8 cellular contexts compared by ENCODE assay signal in genomic region chr16:70430667-70431536, GRCh38. TPM values are rescaled to one million over a fixed set of nuclear protein-coding genes. Genes with fewer than 3 reads are reported as not detected.
DNase-seq lines count a peak whose midpoint lies in the region; ATAC-seq and TF ChIP-seq lines count a peak whose summit lies in the region.

No MANE protein-coding gene starts in this region.

- H3K27ac ChIP-seq in heart right ventricle = peak overlapping the region in 9 of 10 donors; percentile 60 to 97 (median 78)
- H3K27ac ChIP-seq in breast epithelium = peak overlapping the region; percentile 56 to 81

- peak overlapping the region; percentile 96 for H3K27ac Mint-ChIP-seq in T-helper 1 cell treated with Interleukin-12 subunit alpha and Interleukin-12 subunit beta and Interleukin-4 antibody, amounts not matched to agents 30 μg/mL and 1 μg/mL, for 36 hours
- H3K27ac Mint-ChIP-seq in naive B cell = peak overlapping the region; percentile 98 to 99 (median 99)

- peak overlapping the region; percentile 61 for H3K4me3 Mint-ChIP-seq in T-helper 1 cell treated with Interleukin-12 subunit alpha and Interleukin-12 subunit beta and Interleukin-4 antibody, amounts not matched to agents 30 μg/mL and 1 μg/mL, for 36 hours
- peak overlapping the region; percentile 35 to 91 (median 75) for H3K4me3 Mint-ChIP-seq in naive B cell

- peaks cover 20% of the 10 kb centered on the region for H3K36me3 Mint-ChIP-seq in T-helper 1 cell treated with Interleukin-12 subunit alpha and Interleukin-12 subunit beta and Interleukin-4 antibody, amounts not matched to agents 30 μg/mL and 1 μg/mL, for 36 hours (ENCODE audit: low read depth)
- no peaks in the 10 kb centered on the region for H3K36me3 Mint-ChIP-seq in naive B cell

- H3K4me3 ChIP-seq in heart right ventricle = peak overlapping the region in 1 of 10 donors; percentile 24
- H3K4me3 ChIP-seq in breast epithelium = peak overlapping the region in 1 of 3 donors; percentile 5

- H3K4me1 ChIP-seq in heart right ventricle (peaks cover 52 to 100% (median 87%) of the 10 kb centered on the region in 9 donors), breast epithelium (peaks cover 31 to 38% of the 10 kb centered on the region in 2 donors)

- no peak for TF ChIP-seq CTCF in heart right ventricle (IDR thresholded peaks at IDR 0.05)
- no peak for TF ChIP-seq CTCF in breast epithelium (IDR thresholded peaks at IDR 0.05)

- ATAC-seq in heart right ventricle (no peak), left cardiac atrium (no peak), HG03280 (IDR thresholded peaks at IDR 0.05; ENCODE audit: unreplicated experiment) (peak; percentile 44), naive B cell (ENCODE audit: low read depth in 2 of 2) (peak; percentile 81 to 83)

- H3K9me3 ChIP-seq in heart right ventricle (no peaks in the 10 kb centered on the region), breast epithelium (no peaks in the 10 kb centered on the region)

- DNase-seq in heart right ventricle (peak in 1 of 2 donors; percentile 34), left cardiac atrium (no peak), breast epithelium (ENCODE audit: low spot score in 2 of 2) (no peak), naive B cell (peak; percentile 93), HuH-7.5 (ENCODE audit: low spot score) (no peak), Ammon's horn (ENCODE audit: low spot score) (no peak)

- H3K27me3 ChIP-seq in heart right ventricle = no peaks in the 10 kb centered on the region
- no peaks in the 10 kb centered on the region for H3K27me3 ChIP-seq in breast epithelium

- H3K36me3 ChIP-seq in heart right ventricle (peaks cover 0 to 13% (median 0%) of the 10 kb centered on the region in 9 donors), breast epithelium (no peaks in the 10 kb centered on the region)

- H3K9me3 Mint-ChIP-seq in T-helper 1 cell treated with Interleukin-12 subunit alpha and Interleukin-12 subunit beta and Interleukin-4 antibody, amounts not matched to agents 30 μg/mL and 1 μg/mL, for 36 hours = no peaks in the 10 kb centered on the region
- H3K9me3 Mint-ChIP-seq in naive B cell = no peaks in the 10 kb centered on the region

- peaks cover 47% of the 10 kb centered on the region for H3K4me1 Mint-ChIP-seq in T-helper 1 cell treated with Interleukin-12 subunit alpha and Interleukin-12 subunit beta and Interleukin-4 antibody, amounts not matched to agents 30 μg/mL and 1 μg/mL, for 36 hours (ENCODE audit: low read depth)
- H3K4me1 Mint-ChIP-seq in naive B cell = peaks cover 52 to 86% (median 73%) of the 10 kb centered on the region in 3 donors

- intact Hi-C loops in heart right ventricle (cut with DNase I) = loop anchor here in 3 of 10 donors (5.0 kb wide), 2 partner anchors 39 to 49 kb away; no protein-coding TSS in a partner anchor
- intact Hi-C loops in left cardiac atrium (cut with DNase I) = loop anchor here in 1 of 2 donors (10.0 kb wide), 1 partner anchor 46 kb away; no protein-coding TSS in a partner anchor
- intact Hi-C loops in breast epithelium (cut with DNase I; ENCODE audit: low total_unique reads) = no loop called here

- H3K27me3 Mint-ChIP-seq in T-helper 1 cell treated with Interleukin-12 subunit alpha and Interleukin-12 subunit beta and Interleukin-4 antibody, amounts not matched to agents 30 μg/mL and 1 μg/mL, for 36 hours (ENCODE audit: low read depth) = no peaks in the 10 kb centered on the region
- no peaks in the 10 kb centered on the region for H3K27me3 Mint-ChIP-seq in naive B cell

- TF ChIP-seq POLR2A in breast epithelium (IDR thresholded peaks at IDR 0.05) = no peak

- 57 to 65% methylated on average over 11 of the region's 11 CpGs for WGBS in heart right ventricle, 2 donors

RNA-seq across cellular contexts. Expression of gene ST3GAL2, which starts 8.0 kb away (rescaled TPM):
- total RNA-seq in heart right ventricle (10 to 100 TPM; 15.1 to 37.1 (median 20.9) TPM), left cardiac atrium (10 to 100 TPM; 21.1 to 23.5 TPM), breast epithelium (10 to 100 TPM in 2 of 3 donors, 1 to 10 TPM in 1; 7.8 to 13.4 (median 11.5) TPM)
- polyA plus RNA-seq in heart right ventricle (10 to 100 TPM in 1 of 2 donors, 1 to 10 TPM in 1; 8.0 to 10.8 TPM), naive B cell (ENCODE audit: low read depth in 6 of 6) (10 to 100 TPM; 12.7 to 28.7 (median 22.3) TPM)

RNA-seq across cellular contexts. Expression of gene FCSK, which starts 23.5 kb away (rescaled TPM):
- total RNA-seq in heart right ventricle = 10 to 100 TPM in 2 of 10 donors, 1 to 10 TPM in 8; 6.5 to 12.6 (median 9.0) TPM
- 10 to 100 TPM in 1 of 2 donors, 1 to 10 TPM in 1; 6.3 to 15.4 TPM for polyA plus RNA-seq in heart right ventricle
- total RNA-seq in left cardiac atrium = 10 to 100 TPM in 1 of 2 donors, 1 to 10 TPM in 1; 9.5 to 11.4 TPM
- 10 to 100 TPM; 10.7 to 27.8 (median 18.0) TPM for total RNA-seq in breast epithelium
- 1 to 10 TPM; 2.5 to 5.8 (median 4.7) TPM for polyA plus RNA-seq in naive B cell (ENCODE audit: low read depth in 6 of 6)

Comparison
In these comparisons a context has a peak if more than half of its experiments do, and no peak if none do; other contexts are left out.
1. ATAC-seq: peak in HG03280 (single experiment) and naive B cell (2 of 2); none in heart right ventricle (0 of 8) and left cardiac atrium (0 of 2).